1 cellular context compared by ENCODE assay signal in genomic region chr2:164438490-164439205, GRCh38.
TF ChIP-seq lines count a peak whose summit lies in the region.

No MANE protein-coding gene starts in this region.

TF ChIP-seq in H1, 55 proteins besides CTCF, POLR2A, EP300 and RAD21:
- no peak for TF ChIP-seq CEBPB (IDR thresholded peaks at IDR 0.05; ENCODE audit: low read depth, low read length)
- TF ChIP-seq KDM1A (IDR thresholded peaks at IDR 0.05; ENCODE audit: borderline replicate concordance, low read length): no peak
- TF ChIP-seq CHD1 (IDR thresholded peaks at IDR 0.05; ENCODE audit: low read depth, low read length): no peak
- TF ChIP-seq CBX5 (IDR thresholded peaks at IDR 0.05; ENCODE audit: low read depth, low read length): no peak
- no peak for TF ChIP-seq HDAC6 (IDR thresholded peaks at IDR 0.05; ENCODE audit: low read depth, low read length)
- TF ChIP-seq NRF1 (IDR thresholded peaks at IDR 0.05; ENCODE audit: low read depth, low read length): no peak
- no peak for TF ChIP-seq POU5F1 (IDR thresholded peaks at IDR 0.05; ENCODE audit: low read depth, low read length)
- no peak for TF ChIP-seq FOSL1 (IDR thresholded peaks at IDR 0.05; ENCODE audit: insufficient read depth, low read depth, low read length)
- no peak for TF ChIP-seq KDM5A (IDR thresholded peaks at IDR 0.05; ENCODE audit: low read length)
- no peak for TF ChIP-seq CREB1 (IDR thresholded peaks at IDR 0.05)
- no peak for TF ChIP-seq SAP30 (IDR thresholded peaks at IDR 0.05; ENCODE audit: insufficient read depth, insufficient replicate concordance, low read length)
- no peak for TF ChIP-seq RXRA (IDR thresholded peaks at IDR 0.05; ENCODE audit: insufficient read depth, low read depth, low read length)
- no peak for TF ChIP-seq ATF3 (IDR thresholded peaks at IDR 0.05; ENCODE audit: insufficient read depth, low read depth, low read length)
- no peak for TF ChIP-seq CBX8 (IDR thresholded peaks at IDR 0.05; ENCODE audit: borderline replicate concordance, low read depth, low read length)
- TF ChIP-seq RBBP5 (IDR thresholded peaks at IDR 0.05; ENCODE audit: borderline replicate concordance, low read depth, low read length): no peak
- TF ChIP-seq ATF2 (IDR thresholded peaks at IDR 0.05; ENCODE audit: low read length): no peak
- TF ChIP-seq MAFK (IDR thresholded peaks at IDR 0.05; ENCODE audit: low read depth, low read length): no peak
- TF ChIP-seq RNF2 (IDR thresholded peaks at IDR 0.05; ENCODE audit: borderline replicate concordance, low read depth, low read length, missing control alignments, poor library complexity, severe bottlenecking): no peak
- TF ChIP-seq SP2 (IDR thresholded peaks at IDR 0.05; ENCODE audit: low read length): no peak
- TF ChIP-seq GTF2F1 (IDR thresholded peaks at IDR 0.05; ENCODE audit: borderline replicate concordance, low read depth, low read length): no peak
